Comparison of ENCODE assay signal across 8 cellular contexts in genomic region chr16:50266337-50267091, GRCh38. TPM values are rescaled to one million over a fixed set of nuclear protein-coding genes. Genes with fewer than 3 reads are reported as not detected.
DNase-seq lines count a peak whose midpoint lies in the region; ATAC-seq and TF ChIP-seq lines count a peak whose summit lies in the region.

Gene ADCY7 (plus strand): TSS chr16:50266551. CDS start chr16:50288180, 21,629 bp downstream.

- H3K4me3 Mint-ChIP-seq in CD14-positive monocyte: peak within 1 kb of the TSS; percentile 72 to 89

- peaks cover 0 to 9% of the 10 kb centered on the region in 2 donors for H3K4me1 ChIP-seq in adrenal gland (replicated peaks in 1 of 2)

- no peaks in the 10 kb centered on the region for H3K36me3 ChIP-seq in adrenal gland (replicated peaks in 1 of 2)

- TF ChIP-seq CTCF in CD14-positive monocyte (IDR thresholded peaks at IDR 0.05) (no peak), adrenal gland (IDR thresholded peaks at IDR 0.05) (no peak)

- no peak for TF ChIP-seq POLR2A in adrenal gland (IDR thresholded peaks at IDR 0.05)

- intact Hi-C loops in CD14-positive monocyte (cut with micrococcal nuclease) (loop anchor here (1.0 to 10.0 kb wide), 2 partner anchors 13 to 232 kb away; no protein-coding TSS in a partner anchor), adrenal gland (cut with DNase I) (no loop called here)
- intact Hi-C loops in T-helper 1 cell treated with Interleukin-12 subunit alpha and Interleukin-12 subunit beta and Interleukin-4 antibody, amounts not matched to agents 30 ng/mL and 1 ng/mL, for 36 hours (cut with micrococcal nuclease): loop anchor here (1.0 to 5.0 kb wide), 11 partner anchors 8 to 541 kb away; partner anchors contain the start of genes CNEP1R1, HEATR3, NKD1 and SNX20

- peak; percentile 87 for ATAC-seq in GM19452 (IDR thresholded peaks at IDR 0.05; ENCODE audit: unreplicated experiment)
- peak; percentile 68 for ATAC-seq in HG03565 (IDR thresholded peaks at IDR 0.05; ENCODE audit: unreplicated experiment)

- no peaks in the 10 kb centered on the region for H3K9me3 ChIP-seq in adrenal gland (replicated peaks in 1 of 3)

- H3K27ac Mint-ChIP-seq in CD14-positive monocyte: peak within 1 kb of the TSS; percentile 85 to 97 (median 90)

- peaks cover 0 to 6% (median 0%) of the 10 kb centered on the region in 3 donors for H3K27me3 Mint-ChIP-seq in CD14-positive monocyte (ENCODE audit: low read depth in 3 of 3)

- H3K27me3 ChIP-seq in adrenal gland: no peaks in the 10 kb centered on the region

- peak within 1 kb of the TSS in 3 of 5 donors; percentile 19 to 73 (median 35) for H3K27ac ChIP-seq in adrenal gland

- H3K36me3 Mint-ChIP-seq in CD14-positive monocyte: peaks cover 11 to 12% of the 10 kb centered on the region in 2 donors

- peaks cover 0 to 3% (median 0%) of the 10 kb centered on the region in 7 donors for H3K9me3 Mint-ChIP-seq in CD14-positive monocyte

- WGBS in adrenal gland, 4 donors: 17 to 60% (median 24%) methylated on average over 12 to 25 of the region's 25 CpGs

- DNase-seq in CD14-positive monocyte (ENCODE audit: low spot score) (peak; percentile 90), adrenal gland (peak in 6 of 7 donors; percentile 52 to 73 (median 61)), iPS-NIHi7 (ENCODE audit: extremely low spot score) (peak; percentile 74), cerebellar nuclear complex (lab: John Stamatoyannopoulos, UW) (no peak)
- DNase-seq in stimulated activated CD4-positive, alpha-beta T cell treated with anti-CD3 and anti-CD28 coated beads, Interleukin-1b, Interleukin-23, amount 100 ng/mL, for 4 hours (ENCODE audit: low read depth in 2 of 2): peak; percentile 74 to 75

- peaks cover 86% of the 10 kb centered on the region for H3K4me1 Mint-ChIP-seq in CD14-positive monocyte

- peak within 1 kb of the TSS in 1 of 4 donors; percentile 46 for H3K4me3 ChIP-seq in adrenal gland

RNA-seq across cellular contexts. Expression of gene ADCY7, which starts in this region (rescaled TPM):
- polyA plus RNA-seq in CD14-positive monocyte: 10 to 100 TPM; 53.1 to 91.5 TPM
- 205 and 213 TPM in 2 replicates for total RNA-seq in T-helper 1 cell treated with Interleukin-12 subunit alpha and Interleukin-12 subunit beta and Interleukin-4 antibody, amounts not matched to agents 30 ng/mL and 1 ng/mL, for 36 hours
- 10 to 100 TPM in 7 of 8 donors, 1 to 10 TPM in 1; 9.8 to 44.4 (median 24.1) TPM for total RNA-seq in adrenal gland
- 10 to 100 TPM in 1 of 3 donors, 1 to 10 TPM in 2; 2.8 to 14.6 (median 3.0) TPM for polyA plus RNA-seq in adrenal gland

Comparison
In these comparisons a context has a peak if more than half of its experiments do, and no peak if none do; other contexts are left out.
1. DNase-seq: peak in CD14-positive monocyte (single experiment), adrenal gland (6 of 7), iPS-NIHi7 (single experiment) and stimulated activated CD4-positive, alpha-beta T cell treated with anti-CD3 and anti-CD28 coated beads, Interleukin-1b, Interleukin-23, amount 100 ng/mL, for 4 hours (2 of 2); none in cerebellar nuclear complex (0 of 2).
2. intact Hi-C loops: an anchor here in CD14-positive monocyte (1.0 to 10.0 kb wide) and T-helper 1 cell treated with Interleukin-12 subunit alpha and Interleukin-12 subunit beta and Interleukin-4 antibody, amounts not matched to agents 30 ng/mL and 1 ng/mL, for 36 hours (1.0 to 5.0 kb wide); none called in adrenal gland.